ENCODE assay signal across 12 cellular contexts in genomic region chr11:64771861-64772260, GRCh38. TPM values are rescaled to one million over a fixed set of nuclear protein-coding genes. Genes with fewer than 3 reads are reported as not detected.
DNase-seq lines count a peak whose midpoint lies in the region; ATAC-seq and TF ChIP-seq lines count a peak whose summit lies in the region.
"Had no signal": no experiment of that assay in that cellular context is flagged by ENCODE, and none has a peak within 500 bp of the region (broad histone marks: within the 10 kb centered on the region; RNA-seq: fewer than 3 reads in every experiment).

No MANE protein-coding gene starts in this region.

- no peaks in the 10 kb centered on the region for H3K9me3 Mint-ChIP-seq in activated T-cell treated with anti-CD3 and anti-CD28 coated beads, Interleukin-2, amount 50 U/mL, for 72 hours
- no peaks in the 10 kb centered on the region for H3K9me3 Mint-ChIP-seq in endodermal cell

- DNase-seq in activated T-cell treated with anti-CD3 and anti-CD28 coated beads, Interleukin-2, amount 50 U/mL, for 72 hours = no peak
- no peak for DNase-seq in activated T-cell treated with anti-CD3 and anti-CD28 coated beads for 4 hours
- DNase-seq in NOMO-1 (lab: John Stamatoyannopoulos, UW; ENCODE audit: unreplicated experiment in 2 of 2) = peak; percentile 77 to 83
- no peak for DNase-seq in endodermal cell
- DNase-seq in breast epithelium (ENCODE audit: low spot score in 2 of 2) = no peak
- no peak for DNase-seq in occipital lobe (lab: John Stamatoyannopoulos, UW)
- DNase-seq: activated CD8-positive, alpha-beta memory T cell treated with anti-CD3 and anti-CD28 coated beads, Interleukin-2, amount 50 U/mL, for 4 hours; SW 1271 had no signal

- H3K27me3 Mint-ChIP-seq in activated T-cell treated with anti-CD3 and anti-CD28 coated beads, Interleukin-2, amount 50 U/mL, for 72 hours (ENCODE audit: low read depth) = no peaks in the 10 kb centered on the region
- H3K27me3 Mint-ChIP-seq in endodermal cell (ENCODE audit: insufficient read depth) = no peaks in the 10 kb centered on the region

- peaks cover 5% of the 10 kb centered on the region for H3K4me1 ChIP-seq in endodermal cell (ENCODE audit: control insufficient read depth, insufficient read depth, low read length)
- H3K4me1 ChIP-seq in stomach smooth muscle (ENCODE audit: control insufficient read depth, insufficient read depth, low read length) = peaks cover 34% of the 10 kb centered on the region
- peaks cover under 1 to 25% of the 10 kb centered on the region in 2 donors for H3K4me1 ChIP-seq in breast epithelium

- intact Hi-C loops in breast epithelium (cut with DNase I; ENCODE audit: low total_unique reads) = no loop called here

- 100% methylated on average over 2 of the region's 2 CpGs; no CpG with 5 or more reads in 1 of the 2 experiments for WGBS in endodermal cell (ENCODE audit: insufficient coverage in 1 of 2, insufficient read length in 1 of 2), 2 experiments

- peak overlapping the region; percentile 20 to 70 for H3K4me3 Mint-ChIP-seq in activated T-cell treated with anti-CD3 and anti-CD28 coated beads, Interleukin-2, amount 50 U/mL, for 72 hours
- no peak overlapping the region for H3K4me3 Mint-ChIP-seq in endodermal cell

- peaks cover 31 to 89% of the 10 kb centered on the region in 2 donors for H3K36me3 Mint-ChIP-seq in activated T-cell treated with anti-CD3 and anti-CD28 coated beads, Interleukin-2, amount 50 U/mL, for 72 hours (ENCODE audit: insufficient read depth in 2 of 2)
- peaks cover 98% of the 10 kb centered on the region for H3K36me3 Mint-ChIP-seq in endodermal cell (ENCODE audit: low read depth)

- H3K27ac Mint-ChIP-seq in activated T-cell treated with anti-CD3 and anti-CD28 coated beads, Interleukin-2, amount 50 U/mL, for 72 hours = peak overlapping the region; percentile 97
- H3K27ac Mint-ChIP-seq in endodermal cell = peak overlapping the region; percentile 82

- TF ChIP-seq CTCF in endodermal cell (conservative IDR thresholded peaks at IDR 0.05) (no peak), breast epithelium (IDR thresholded peaks at IDR 0.05) (no peak)

- ATAC-seq in activated T-cell treated with anti-CD3 and anti-CD28 coated beads, Interleukin-2, amount 50 U/mL, for 72 hours (replicated peaks in 1 of 2) = no peak
- ATAC-seq in HG02678 (IDR thresholded peaks at IDR 0.05; ENCODE audit: unreplicated experiment) = no peak
- ATAC-seq: left lung had no signal

- no peak for TF ChIP-seq POLR2A in breast epithelium (IDR thresholded peaks at IDR 0.05)

- peaks cover 96% of the 10 kb centered on the region for H3K4me1 Mint-ChIP-seq in activated T-cell treated with anti-CD3 and anti-CD28 coated beads, Interleukin-2, amount 50 U/mL, for 72 hours (ENCODE audit: low read depth)
- peaks cover 15% of the 10 kb centered on the region for H3K4me1 Mint-ChIP-seq in endodermal cell

- H3K9ac ChIP-seq in endodermal cell (ENCODE audit: extremely low read depth, low read length, poor library complexity, severe bottlenecking) = no peak overlapping the region
- H3K9ac ChIP-seq in stomach smooth muscle (ENCODE audit: low read length in 2 of 2) = no peak overlapping the region

- H3K36me3 ChIP-seq in endodermal cell (ENCODE audit: control insufficient read depth, insufficient read depth, low read length) (peaks cover 100% of the 10 kb centered on the region), stomach smooth muscle (ENCODE audit: control insufficient read depth in 2 of 2, insufficient read depth in 2 of 2, low read length in 2 of 2) (peaks cover 81 to 93% of the 10 kb centered on the region in 2 donors), breast epithelium (peaks cover 33% of the 10 kb centered on the region)

- no peaks in the 10 kb centered on the region for H3K9me3 ChIP-seq in endodermal cell (ENCODE audit: control insufficient read depth, low read length)
- no peaks in the 10 kb centered on the region for H3K9me3 ChIP-seq in stomach smooth muscle (ENCODE audit: control insufficient read depth in 2 of 2, low read length in 2 of 2)
- no peaks in the 10 kb centered on the region for H3K9me3 ChIP-seq in breast epithelium
- H3K9me3 ChIP-seq: left lung had no signal

- H3K4me3 ChIP-seq in endodermal cell (ENCODE audit: low read length) = no peak overlapping the region
- no peak overlapping the region for H3K4me3 ChIP-seq in stomach smooth muscle (ENCODE audit: low read length in 2 of 2)
- no peak overlapping the region for H3K4me3 ChIP-seq in breast epithelium
- H3K4me3 ChIP-seq: left lung had no signal

- no peak overlapping the region for H3K27ac ChIP-seq in endodermal cell (ENCODE audit: low read depth, low read length)
- H3K27ac ChIP-seq in stomach smooth muscle (ENCODE audit: low read length) = peak overlapping the region; percentile 7
- H3K27ac ChIP-seq in breast epithelium = no peak overlapping the region

- no peaks in the 10 kb centered on the region for H3K27me3 ChIP-seq in endodermal cell (ENCODE audit: control insufficient read depth, insufficient read depth, low read length, poor library complexity, severe bottlenecking)
- H3K27me3 ChIP-seq in stomach smooth muscle (ENCODE audit: control insufficient read depth in 1 of 2, insufficient read depth in 2 of 2, low read length in 2 of 2) = no peaks in the 10 kb centered on the region
- no peaks in the 10 kb centered on the region for H3K27me3 ChIP-seq in breast epithelium
- H3K27me3 ChIP-seq: left lung had no signal

RNA-seq across cellular contexts. Expression of gene SF1, which starts 6.5 kb away (rescaled TPM):
- 100 to 1,000 TPM; 332 to 337 TPM for total RNA-seq in activated T-cell treated with anti-CD3 and anti-CD28 coated beads, Interleukin-2, amount 50 U/mL, for 72 hours
- total RNA-seq in endodermal cell = 100 to 1,000 TPM; 331 to 399 TPM
- polyA plus RNA-seq in endodermal cell (2013, experiment 1 of 2) = 250 TPM
- 216 TPM for polyA plus RNA-seq in endodermal cell (2013, experiment 2 of 2)
- total RNA-seq in breast epithelium = 100 to 1,000 TPM; 264 to 293 (median 277) TPM
- total RNA-seq in occipital lobe = 80.0 TPM

RNA-seq across cellular contexts. Expression of gene PYGM, which starts 12.1 kb away (rescaled TPM):
- 1 to 10 TPM; 4.0 to 4.5 TPM for total RNA-seq in activated T-cell treated with anti-CD3 and anti-CD28 coated beads, Interleukin-2, amount 50 U/mL, for 72 hours
- total RNA-seq in endodermal cell (1 to 10 TPM; 1.1 to 1.2 TPM), breast epithelium (1 to 10 TPM; 1.3 to 4.5 (median 3.4) TPM), occipital lobe (1.2 TPM)
- polyA plus RNA-seq in endodermal cell (2013, experiment 1 of 2) = 2.0 TPM
- 1.3 TPM for polyA plus RNA-seq in endodermal cell (2013, experiment 2 of 2)

RNA-seq across cellular contexts. Expression of gene RASGRP2, which starts 27.9 kb away (rescaled TPM):
- total RNA-seq in activated T-cell treated with anti-CD3 and anti-CD28 coated beads, Interleukin-2, amount 50 U/mL, for 72 hours = 10 to 100 TPM; 18.8 to 27.9 TPM
- total RNA-seq in endodermal cell = 1 to 10 TPM in 1 of 2 donors, under 1 TPM in 1; 0.86 to 1.9 TPM
- 5.0 TPM for polyA plus RNA-seq in endodermal cell (2013, experiment 1 of 2)
- 3.8 TPM for polyA plus RNA-seq in endodermal cell (2013, experiment 2 of 2)
- total RNA-seq in breast epithelium = 10 to 100 TPM in 2 of 3 donors, 1 to 10 TPM in 1; 10.0 to 12.5 (median 11.5) TPM
- 36.7 TPM for total RNA-seq in occipital lobe
- total RNA-seq: NCI-H460 had no signal

RNA-seq across cellular contexts. Expression of gene MAP4K2, which starts 31.2 kb away (rescaled TPM):
- total RNA-seq in activated T-cell treated with anti-CD3 and anti-CD28 coated beads, Interleukin-2, amount 50 U/mL, for 72 hours = 10 to 100 TPM; 74.7 to 84.5 TPM
- total RNA-seq in endodermal cell (10 to 100 TPM; 24.7 to 32.4 TPM), breast epithelium (10 to 100 TPM in 2 of 3 donors, 1 to 10 TPM in 1; 7.7 to 16.1 (median 14.0) TPM), occipital lobe (9.8 TPM)
- 20.7 TPM for polyA plus RNA-seq in endodermal cell (2013, experiment 1 of 2)
- 18.3 TPM for polyA plus RNA-seq in endodermal cell (2013, experiment 2 of 2)

RNA-seq across cellular contexts. Expression of gene MEN1, which starts 38.5 kb away (rescaled TPM):
- 10 to 100 TPM; 33.8 to 36.3 TPM for total RNA-seq in activated T-cell treated with anti-CD3 and anti-CD28 coated beads, Interleukin-2, amount 50 U/mL, for 72 hours
- total RNA-seq in endodermal cell (10 to 100 TPM; 44.5 to 48.7 TPM), breast epithelium (10 to 100 TPM; 11.4 to 19.0 (median 14.8) TPM), occipital lobe (17.2 TPM)
- 48.7 TPM for polyA plus RNA-seq in endodermal cell (2013, experiment 1 of 2)
- 44.3 TPM for polyA plus RNA-seq in endodermal cell (2013, experiment 2 of 2)

Comparison
In these comparisons a context has a peak if more than half of its experiments do, and no peak if none do; other contexts are left out.
1. DNase-seq: peak in NOMO-1 (2 of 2); none in activated T-cell treated with anti-CD3 and anti-CD28 coated beads, Interleukin-2, amount 50 U/mL, for 72 hours (0 of 2), activated T-cell treated with anti-CD3 and anti-CD28 coated beads for 4 hours (single experiment), endodermal cell (single experiment), breast epithelium (0 of 2) and occipital lobe (single experiment).